1 cellular context compared by ENCODE assay signal in the genomic region with DNA sequence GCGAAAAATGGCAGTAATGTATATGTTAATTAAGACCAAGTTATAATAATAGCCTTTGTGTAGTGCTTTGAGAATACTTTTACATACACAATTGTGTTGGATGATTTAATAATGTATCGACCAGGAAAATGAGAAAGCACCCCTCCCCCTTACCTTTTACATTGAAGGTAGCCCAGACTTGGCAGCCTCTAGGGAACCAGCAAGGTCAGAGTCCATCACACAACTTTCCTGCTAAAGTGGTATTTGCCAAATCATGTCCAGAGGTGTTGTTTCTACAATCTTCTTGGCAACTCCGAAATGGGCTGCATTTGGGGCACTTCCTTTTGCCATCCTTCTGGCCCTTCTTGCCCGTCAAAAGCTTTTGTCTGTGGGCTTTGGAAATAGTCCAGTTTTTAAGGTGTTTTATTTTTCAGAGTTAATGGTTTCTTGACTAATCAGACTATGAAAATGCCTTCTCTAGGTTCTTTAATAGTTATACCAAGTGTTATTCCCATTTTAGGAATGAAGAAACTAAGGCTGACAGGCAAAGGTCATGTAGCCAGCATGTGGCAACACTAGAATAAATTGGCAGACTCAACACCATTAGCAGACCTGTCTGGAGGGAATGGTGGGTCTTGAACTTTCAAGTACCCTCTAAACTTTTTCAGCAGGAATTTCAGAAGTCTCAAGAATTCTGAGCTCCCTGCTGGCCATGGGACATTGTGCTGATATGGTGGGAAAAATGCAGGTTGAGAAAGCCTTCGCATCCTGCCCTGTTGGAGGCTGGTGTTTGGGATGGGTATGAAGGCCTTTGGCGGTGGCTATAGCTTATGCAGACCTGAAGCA.
A peak's percentile ranks its signal among the peaks of the same experiment; 100 is the strongest.
TF ChIP-seq lines count a peak whose summit lies in the region.

No MANE protein-coding gene starts in this region.

TF ChIP-seq in liver, 16 proteins besides CTCF, POLR2A, EP300 and RAD21 (continued from another document):
- TF ChIP-seq GABPA (IDR thresholded peaks at IDR 0.05 in 1 of 2, conservative IDR thresholded peaks at IDR 0.05 in 1 of 2) (no peak), JUND (IDR thresholded peaks at IDR 0.05) (peak; percentile 35 to 67), EGR1 (IDR thresholded peaks at IDR 0.05; ENCODE audit: low read depth in 2 of 2) (peak in 1 of 2 donors; percentile 35)
- TF ChIP-seq, protein P1, sequence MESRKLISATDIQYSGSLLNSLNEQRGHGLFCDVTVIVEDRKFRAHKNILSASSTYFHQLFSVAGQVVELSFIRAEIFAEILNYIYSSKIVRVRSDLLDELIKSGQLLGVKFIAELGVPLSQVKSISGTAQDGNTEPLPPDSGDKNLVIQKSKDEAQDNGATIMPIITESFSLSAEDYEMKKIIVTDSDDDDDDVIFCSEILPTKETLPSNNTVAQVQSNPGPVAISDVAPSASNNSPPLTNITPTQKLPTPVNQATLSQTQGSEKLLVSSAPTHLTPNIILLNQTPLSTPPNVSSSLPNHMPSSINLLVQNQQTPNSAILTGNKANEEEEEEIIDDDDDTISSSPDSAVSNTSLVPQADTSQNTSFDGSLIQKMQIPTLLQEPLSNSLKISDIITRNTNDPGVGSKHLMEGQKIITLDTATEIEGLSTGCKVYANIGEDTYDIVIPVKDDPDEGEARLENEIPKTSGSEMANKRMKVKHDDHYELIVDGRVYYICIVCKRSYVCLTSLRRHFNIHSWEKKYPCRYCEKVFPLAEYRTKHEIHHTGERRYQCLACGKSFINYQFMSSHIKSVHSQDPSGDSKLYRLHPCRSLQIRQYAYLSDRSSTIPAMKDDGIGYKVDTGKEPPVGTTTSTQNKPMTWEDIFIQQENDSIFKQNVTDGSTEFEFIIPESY (IDR thresholded peaks at IDR 0.05): peak; percentile 47
